20 cellular contexts compared by ENCODE assay signal in the genomic region with DNA sequence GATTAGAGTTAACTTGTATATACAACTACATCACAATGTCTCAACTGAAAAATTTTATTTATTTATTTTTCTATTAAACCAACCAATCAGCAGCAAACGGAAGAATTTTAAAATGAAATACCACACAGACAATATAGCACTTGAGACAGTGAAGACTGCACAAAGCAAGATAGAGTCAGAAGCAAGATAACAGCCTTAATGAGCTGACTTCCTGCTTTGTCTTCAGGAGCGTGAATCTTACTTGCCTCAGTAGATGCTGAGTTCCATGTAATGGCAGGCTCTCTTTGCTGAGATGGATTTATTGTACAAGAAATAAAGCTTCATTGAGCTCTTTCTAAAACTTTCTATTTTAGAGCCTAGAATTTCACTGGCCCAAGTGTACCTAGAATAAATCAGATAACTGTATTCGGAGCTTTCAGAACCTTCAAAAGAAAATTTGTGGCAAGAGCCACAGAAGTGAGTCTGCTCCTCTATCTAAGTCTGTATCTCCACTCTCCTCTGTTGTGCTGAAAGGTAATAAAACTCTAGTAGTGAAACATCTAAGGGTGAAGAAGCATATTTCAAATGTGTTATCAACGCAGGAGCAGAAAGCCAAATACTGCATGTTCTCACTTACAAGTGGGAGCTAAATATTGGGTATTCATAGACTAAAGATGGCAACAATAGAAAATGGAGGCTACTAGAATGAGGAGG.
"Had no signal": no experiment of that assay in that cellular context is flagged by ENCODE, and none has a peak within 500 bp of the region (broad histone marks: within the 10 kb centered on the region; RNA-seq: fewer than 3 reads in every experiment).

No MANE protein-coding gene starts in this region.

- H2AFZ ChIP-seq: parathyroid adenoma had no signal

- H3K27ac Mint-ChIP-seq: activated CD4-positive, alpha-beta memory T cell treated with anti-CD3 and anti-CD28 coated beads, Interleukin-2, amount 10 ng/mL, durations not matched to agents 7 days and 5 days; activated CD8-positive, alpha-beta memory T cell treated with anti-CD3 and anti-CD28 coated beads, Interleukin-2, amount 10 ng/mL, durations not matched to agents 7 days and 5 days; activated T-helper 2 cell treated with anti-CD3 and anti-CD28 coated beads, Interferon-gamma antibody, Interleukin-2, Interleukin-4, amounts not matched to agents 10 μg/mL and 5 μg/mL and 100 μg/mL, durations not matched to agents 14 hours and 24 hours and 36 hours; endodermal cell; natural killer cell treated with Interleukin-12 subunit alpha and Interleukin-12 subunit beta and Interleukin-15 and Interleukin-18, amount 100 ng/mL, for 72 hours; stimulated activated effector memory CD8-positive, alpha-beta T cell treated with anti-CD3 and anti-CD28 coated beads, Interleukin-12 subunit alpha, Interleukin-12 subunit beta, amount 100 ng/mL, for 72 hours had no signal

- H3K27me3 Mint-ChIP-seq: activated CD4-positive, alpha-beta memory T cell treated with anti-CD3 and anti-CD28 coated beads, Interleukin-2, amount 10 ng/mL, durations not matched to agents 7 days and 5 days; activated CD8-positive, alpha-beta memory T cell treated with anti-CD3 and anti-CD28 coated beads, Interleukin-2, amount 10 ng/mL, durations not matched to agents 7 days and 5 days had no signal

- H3K36me3 ChIP-seq: stomach had no signal

- H3K36me3 Mint-ChIP-seq: natural killer cell treated with Interleukin-12 subunit alpha and Interleukin-12 subunit beta and Interleukin-15 and Interleukin-18, amount 100 ng/mL, for 72 hours; stimulated activated effector memory CD8-positive, alpha-beta T cell treated with anti-CD3 and anti-CD28 coated beads, Interleukin-12 subunit alpha, Interleukin-12 subunit beta, amount 100 ng/mL, for 72 hours had no signal

- H3K9me3 ChIP-seq: stomach had no signal

- H3K4me3 Mint-ChIP-seq: activated CD4-positive, alpha-beta memory T cell treated with anti-CD3 and anti-CD28 coated beads, Interleukin-2, amount 10 ng/mL, durations not matched to agents 7 days and 5 days; activated CD8-positive, alpha-beta memory T cell treated with anti-CD3 and anti-CD28 coated beads, Interleukin-2, amount 10 ng/mL, durations not matched to agents 7 days and 5 days; endodermal cell; natural killer cell treated with Interleukin-12 subunit alpha and Interleukin-12 subunit beta and Interleukin-15 and Interleukin-18, amount 100 ng/mL, for 72 hours; stimulated activated effector memory CD8-positive, alpha-beta T cell treated with anti-CD3 and anti-CD28 coated beads, Interleukin-12 subunit alpha, Interleukin-12 subunit beta, amount 100 ng/mL, for 72 hours had no signal

- H3K27ac ChIP-seq: epithelial cell of prostate, parathyroid adenoma, stomach had no signal

- H3K4me3 ChIP-seq: smooth muscle cell, stomach had no signal

- H3K9ac ChIP-seq: parathyroid adenoma had no signal

- H3K4me1 ChIP-seq: parathyroid adenoma had no signal

- ATAC-seq: activated CD8-positive, alpha-beta memory T cell treated with anti-CD3 and anti-CD28 coated beads, Interleukin-2, amount 10 ng/mL, durations not matched to agents 7 days and 5 days; natural killer cell treated with Interleukin-12 subunit alpha and Interleukin-12 subunit beta and Interleukin-15 and Interleukin-18, amount 100 ng/mL, for 72 hours; sciatic nerve; stimulated activated effector memory CD8-positive, alpha-beta T cell treated with anti-CD3 and anti-CD28 coated beads, Interleukin-12 subunit alpha, Interleukin-12 subunit beta, amount 100 ng/mL, for 72 hours had no signal

- DNase-seq: activated CD4-positive, alpha-beta memory T cell treated with anti-CD3 and anti-CD28 coated beads, Interleukin-2, amount 10 ng/mL, durations not matched to agents 7 days and 5 days; activated CD4-positive, alpha-beta T cell treated with anti-CD3 and anti-CD28 coated beads for 1 hour; activated CD8-positive, alpha-beta memory T cell treated with anti-CD3 and anti-CD28 coated beads, Interleukin-2, amount 10 ng/mL, durations not matched to agents 7 days and 5 days; activated naive CD4-positive, alpha-beta T cell treated with anti-CD3 and anti-CD28 coated beads, Interleukin-2, amount 50 U/mL, for 16 hours; activated T-cell treated with anti-CD3 and anti-CD28 coated beads, Interleukin-2, amount 50 U/mL, for 1 hour; amniotic stem cell; endodermal cell; foreskin fibroblast; mesenchymal stem cell; stimulated activated CD4-positive, alpha-beta T cell treated with anti-CD3 and anti-CD28 coated beads, Interleukin-4, amount 100 ng/mL, for 1 hour; stomach; SW 1271; trophoblast cell had no signal

- H3K4me2 ChIP-seq: smooth muscle cell had no signal

- H3K79me2 ChIP-seq: parathyroid adenoma had no signal

- H3K27me3 ChIP-seq: stomach had no signal

- H3K9me3 Mint-ChIP-seq: activated CD4-positive, alpha-beta memory T cell treated with anti-CD3 and anti-CD28 coated beads, Interleukin-2, amount 10 ng/mL, durations not matched to agents 7 days and 5 days; activated T-helper 2 cell treated with anti-CD3 and anti-CD28 coated beads, Interferon-gamma antibody, Interleukin-2, Interleukin-4, amounts not matched to agents 10 μg/mL and 5 μg/mL and 100 μg/mL, durations not matched to agents 14 hours and 24 hours and 36 hours; endodermal cell; natural killer cell treated with Interleukin-12 subunit alpha and Interleukin-12 subunit beta and Interleukin-15 and Interleukin-18, amount 100 ng/mL, for 72 hours; stimulated activated effector memory CD8-positive, alpha-beta T cell treated with anti-CD3 and anti-CD28 coated beads, Interleukin-12 subunit alpha, Interleukin-12 subunit beta, amount 100 ng/mL, for 72 hours had no signal
